Comparison of ENCODE assay signal across 29 cellular contexts in the genomic region with DNA sequence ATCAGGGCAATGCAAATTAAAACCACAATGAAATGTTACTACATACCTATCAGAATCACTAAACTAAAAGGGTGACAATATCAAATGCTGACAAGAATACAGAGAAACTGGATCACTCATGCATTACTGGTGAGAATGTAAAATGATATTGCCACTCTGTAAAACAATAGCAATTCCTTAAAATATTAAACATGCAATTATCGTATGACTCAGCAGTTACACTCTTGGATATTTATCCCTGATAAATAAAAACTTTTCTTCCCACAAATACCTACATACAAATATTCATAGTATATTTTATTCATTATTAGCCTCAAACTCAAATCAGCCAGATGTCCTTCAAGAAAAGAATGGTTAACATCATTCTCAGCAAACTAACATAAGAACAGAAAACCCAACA.
"Had no signal": no experiment of that assay in that cellular context is flagged by ENCODE, and none has a peak within 500 bp of the region (broad histone marks: within the 10 kb centered on the region; RNA-seq: fewer than 3 reads in every experiment).

No MANE protein-coding gene starts in this region.

- H3K4me1 Mint-ChIP-seq: stimulated activated effector memory CD8-positive, alpha-beta T cell treated with anti-CD3 and anti-CD28 coated beads, Interleukin-12 subunit alpha, Interleukin-12 subunit beta, amount 100 ng/mL, for 72 hours; stimulated activated naive CD8-positive, alpha-beta T cell treated with anti-CD3 and anti-CD28 coated beads, Interleukin-15, amount 100 ng/mL, for 72 hours had no signal

- H3K27me3 ChIP-seq: suprapubic skin, testis, thyroid gland, upper lobe of left lung, uterus, vagina had no signal

- H3K4me3 ChIP-seq: stomach, suprapubic skin, testis, thoracic aorta, thyroid gland, tibial artery, tibial nerve, transverse colon, upper lobe of left lung, upper lobe of right lung, uterus, vagina had no signal

- H3K27ac Mint-ChIP-seq: stimulated activated effector memory CD8-positive, alpha-beta T cell treated with anti-CD3 and anti-CD28 coated beads, Interleukin-12 subunit alpha, Interleukin-12 subunit beta, amount 100 ng/mL, for 72 hours; stimulated activated memory B cell treated with anti-CD40 and anti-IgM and Interleukin-4, amounts not matched to agents 10 μg/mL and 1 μg/mL and 100 μg/mL, for 72 hours; stimulated activated naive B cell treated with anti-CD40 and anti-IgM and Interleukin-4, amounts not matched to agents 10 μg/mL and 1 μg/mL and 100 μg/mL, for 72 hours; stimulated activated naive CD8-positive, alpha-beta T cell treated with anti-CD3 and anti-CD28 coated beads, Interleukin-15, amount 100 ng/mL, for 72 hours; stimulated activated naive CD8-positive, alpha-beta T cell treated with anti-CD3 and anti-CD28 coated beads, Interleukin-15, Interleukin-2, amounts not matched to agents 100 ng/mL and 50 ng/mL, for 24 hours; type B pancreatic cell had no signal

- DNase-seq: stimulated activated CD4-positive, alpha-beta T cell treated with anti-CD3 and anti-CD28 coated beads, Interleukin-2, amount 100 ng/mL, for 48 hours; stimulated activated CD4-positive, alpha-beta T cell treated with anti-CD3 and anti-CD28 coated beads, Interleukin-4, amount 100 ng/mL, for 1 hour; stimulated activated CD4-positive, alpha-beta T cell treated with anti-CD3 and anti-CD28 coated beads, Interleukin-4, amount 100 ng/mL, for 24 hours; stimulated activated CD4-positive, alpha-beta T cell treated with anti-CD3 and anti-CD28 coated beads, Interleukin-4, amount 100 ng/mL, for 4 hours; stimulated activated CD8-positive, alpha-beta memory T cell treated with anti-CD3 and anti-CD28 coated beads, Interleukin-4, amount 100 ng/mL, for 48 hours; stimulated activated naive B cell treated with anti-CD40 and anti-IgM and Interleukin-4, amounts not matched to agents 10 μg/mL and 1 μg/mL and 100 μg/mL, for 72 hours; stimulated activated naive CD4-positive, alpha-beta T cell; stimulated activated naive CD4-positive, alpha-beta T cell treated with Interleukin-2 at 50 U/mL for 16 hours; stimulated activated naive CD8-positive, alpha-beta T cell treated with anti-CD3 and anti-CD28 coated beads, Interleukin-15, amount 100 ng/mL, for 72 hours; stimulated activated naive CD8-positive, alpha-beta T cell treated with anti-CD3 and anti-CD28 coated beads, Interleukin-15, Interleukin-2, amounts not matched to agents 100 U/mL and 50 U/mL, for 24 hours; stomach; substantia nigra; testis; thyroid gland; tibial artery; transverse colon; trophoblast cell; upper lobe of left lung; upper lobe of right lung; uterus had no signal

- FAIRE-seq: urothelium cell line had no signal

- H3K36me3 Mint-ChIP-seq: stimulated activated effector memory CD8-positive, alpha-beta T cell treated with anti-CD3 and anti-CD28 coated beads, Interleukin-12 subunit alpha, Interleukin-12 subunit beta, amount 100 ng/mL, for 72 hours; stimulated activated naive B cell treated with anti-CD40 and anti-IgM and Interleukin-4, amounts not matched to agents 10 μg/mL and 1 μg/mL and 100 μg/mL, for 72 hours; type B pancreatic cell had no signal

- H3K4me1 ChIP-seq: suprapubic skin, testis, thyroid gland, tibial artery, tibial nerve, transverse colon, upper lobe of left lung, upper lobe of right lung, uterus, vagina had no signal

- H3K9me3 Mint-ChIP-seq: stimulated activated effector memory CD8-positive, alpha-beta T cell treated with anti-CD3 and anti-CD28 coated beads, Interleukin-12 subunit alpha, Interleukin-12 subunit beta, amount 100 ng/mL, for 72 hours; stimulated activated naive CD8-positive, alpha-beta T cell treated with anti-CD3 and anti-CD28 coated beads, Interleukin-15, amount 100 ng/mL, for 72 hours; stimulated activated naive CD8-positive, alpha-beta T cell treated with anti-CD3 and anti-CD28 coated beads, Interleukin-15, Interleukin-2, amounts not matched to agents 100 ng/mL and 50 ng/mL, for 24 hours; type B pancreatic cell had no signal

- H3K4me3 Mint-ChIP-seq: stimulated activated effector memory CD8-positive, alpha-beta T cell treated with anti-CD3 and anti-CD28 coated beads, Interleukin-12 subunit alpha, Interleukin-12 subunit beta, amount 100 ng/mL, for 72 hours; stimulated activated memory B cell treated with anti-CD40 and anti-IgM and Interleukin-4, amounts not matched to agents 10 μg/mL and 1 μg/mL and 100 μg/mL, for 72 hours; stimulated activated naive B cell treated with anti-CD40 and anti-IgM and Interleukin-4, amounts not matched to agents 10 μg/mL and 1 μg/mL and 100 μg/mL, for 72 hours; stimulated activated naive CD8-positive, alpha-beta T cell treated with anti-CD3 and anti-CD28 coated beads, Interleukin-15, amount 100 ng/mL, for 72 hours; stimulated activated naive CD8-positive, alpha-beta T cell treated with anti-CD3 and anti-CD28 coated beads, Interleukin-15, Interleukin-2, amounts not matched to agents 100 ng/mL and 50 ng/mL, for 24 hours; type B pancreatic cell had no signal

- H3K36me3 ChIP-seq: stomach, suprapubic skin, thoracic aorta, thyroid gland, tibial artery, tibial nerve, upper lobe of left lung, upper lobe of right lung, uterus, vagina had no signal

- H3K27ac ChIP-seq: stomach, suprapubic skin, testis, thoracic aorta, thyroid gland, tibial artery, tibial nerve, transverse colon, upper lobe of left lung, upper lobe of right lung, uterus, vagina had no signal

- ATAC-seq: stimulated activated effector memory CD8-positive, alpha-beta T cell treated with anti-CD3 and anti-CD28 coated beads, Interleukin-12 subunit alpha, Interleukin-12 subunit beta, amount 100 ng/mL, for 72 hours; stimulated activated memory B cell treated with anti-CD40 and anti-IgM and Interleukin-4, amounts not matched to agents 10 μg/mL and 1 μg/mL and 100 μg/mL, for 72 hours; stimulated activated naive B cell treated with anti-CD40 and anti-IgM and Interleukin-4, amounts not matched to agents 10 μg/mL and 1 μg/mL and 100 μg/mL, for 72 hours; stimulated activated naive CD8-positive, alpha-beta T cell treated with anti-CD3 and anti-CD28 coated beads, Interleukin-15, amount 100 ng/mL, for 72 hours; stimulated activated naive CD8-positive, alpha-beta T cell treated with anti-CD3 and anti-CD28 coated beads, Interleukin-15, Interleukin-2, amounts not matched to agents 100 U/mL and 50 U/mL, for 24 hours; upper lobe of right lung had no signal

- H3K9me3 ChIP-seq: stomach, suprapubic skin, testis, thoracic aorta, thyroid gland, transverse colon, upper lobe of left lung, upper lobe of right lung, uterus, vagina had no signal
